ENCODE assay signal across 17 cellular contexts in genomic region chr2:67065046-67065445, GRCh38.
"Had no signal": no experiment of that assay in that cellular context is flagged by ENCODE, and none has a peak within 500 bp of the region (broad histone marks: within the 10 kb centered on the region; RNA-seq: fewer than 3 reads in every experiment).

No MANE protein-coding gene starts in this region.

- H3K36me3 ChIP-seq: colonic mucosa had no signal

- H3K4me1 ChIP-seq: colonic mucosa had no signal

- H3K4me3 Mint-ChIP-seq: activated CD4-positive, alpha-beta memory T cell treated with anti-CD3 and anti-CD28 coated beads, Interleukin-2, amount 10 ng/mL, durations not matched to agents 7 days and 5 days; activated naive CD8-positive, alpha-beta T cell treated with anti-CD3 and anti-CD28 coated beads for 36 hours; activated T-cell treated with anti-CD3 and anti-CD28 coated beads, Interleukin-2, amount 50 U/mL, for 72 hours; T-helper 2 cell treated with Interferon-gamma antibody and Interleukin-4, amounts not matched to agents 5 μg/mL and 100 μg/mL, for 36 hours had no signal

- H3K27me3 Mint-ChIP-seq: activated CD4-positive, alpha-beta memory T cell treated with anti-CD3 and anti-CD28 coated beads, Interleukin-2, amount 10 ng/mL, durations not matched to agents 7 days and 5 days; activated naive CD8-positive, alpha-beta T cell treated with anti-CD3 and anti-CD28 coated beads for 36 hours had no signal

- H3K9me3 ChIP-seq: colonic mucosa had no signal

- H3K4me3 ChIP-seq: colonic mucosa had no signal

- ATAC-seq: activated T-cell treated with anti-CD3 and anti-CD28 coated beads, Interleukin-2, amount 50 U/mL, for 72 hours; stimulated activated naive CD8-positive, alpha-beta T cell treated with anti-CD3 and anti-CD28 coated beads, Interleukin-15, Interleukin-2, amounts not matched to agents 100 U/mL and 50 U/mL, for 24 hours had no signal

- H3K4me1 Mint-ChIP-seq: activated CD4-positive, alpha-beta memory T cell treated with anti-CD3 and anti-CD28 coated beads, Interleukin-2, amount 10 ng/mL, durations not matched to agents 7 days and 5 days; activated naive CD8-positive, alpha-beta T cell treated with anti-CD3 and anti-CD28 coated beads for 36 hours had no signal

- H3K27ac Mint-ChIP-seq: activated CD4-positive, alpha-beta memory T cell treated with anti-CD3 and anti-CD28 coated beads, Interleukin-2, amount 10 ng/mL, durations not matched to agents 7 days and 5 days; activated naive CD8-positive, alpha-beta T cell treated with anti-CD3 and anti-CD28 coated beads for 36 hours; activated T-cell treated with anti-CD3 and anti-CD28 coated beads, Interleukin-2, amount 50 U/mL, for 72 hours; T-helper 2 cell treated with Interferon-gamma antibody and Interleukin-4, amounts not matched to agents 5 μg/mL and 100 μg/mL, for 36 hours had no signal

- DNase-seq: activated CD4-positive, alpha-beta memory T cell treated with anti-CD3 and anti-CD28 coated beads, Interleukin-2, amount 10 ng/mL, durations not matched to agents 7 days and 5 days; activated CD4-positive, CD25-positive, alpha-beta regulatory T cell treated with anti-CD3 and anti-CD28 coated beads, Interleukin-2, amount 50 U/mL, for 72 hours; activated gamma-delta T cell treated with Interleukin-2 at 50 U/mL for 16 hours; activated naive CD8-positive, alpha-beta T cell treated with anti-CD3 and anti-CD28 coated beads for 36 hours; activated T-cell treated with anti-CD3 and anti-CD28 coated beads, Interleukin-2, amount 50 U/mL, for 72 hours; caudate nucleus; colonic mucosa; effector CD4-positive, alpha-beta T cell; glutamatergic neuron; mesendoderm; stimulated activated CD4-positive, alpha-beta T cell treated with anti-CD3 and anti-CD28 coated beads, Interleukin-4, amount 100 ng/mL, for 1 hour; stimulated activated CD8-positive, alpha-beta memory T cell treated with anti-CD3 and anti-CD28 coated beads, Interleukin-4, amount 100 ng/mL, for 48 hours; stimulated activated naive CD8-positive, alpha-beta T cell treated with anti-CD3 and anti-CD28 coated beads, Interleukin-15, Interleukin-2, amounts not matched to agents 100 U/mL and 50 U/mL, for 24 hours; SW 1271 had no signal

- H3K27ac ChIP-seq: colonic mucosa had no signal

- H3K27me3 ChIP-seq: colonic mucosa had no signal

- FAIRE-seq: astrocyte, endothelial cell of umbilical vein had no signal

- H3K36me3 Mint-ChIP-seq: activated naive CD8-positive, alpha-beta T cell treated with anti-CD3 and anti-CD28 coated beads for 36 hours had no signal
